Comparison of ENCODE assay signal across 15 cellular contexts in genomic region chr2:213766062-213766461, GRCh38.
DNase-seq lines count a peak whose midpoint lies in the region; ATAC-seq and TF ChIP-seq lines count a peak whose summit lies in the region.
"Had no signal": no experiment of that assay in that cellular context is flagged by ENCODE, and none has a peak within 500 bp of the region (broad histone marks: within the 10 kb centered on the region; RNA-seq: fewer than 3 reads in every experiment).

No MANE protein-coding gene starts in this region.

- ATAC-seq in activated CD4-positive, alpha-beta T cell treated with anti-CD3 and anti-CD28 coated beads for 36 hours: peak; percentile 12
- peak; percentile 33 for ATAC-seq in HG03196 (IDR thresholded peaks at IDR 0.05; ENCODE audit: unreplicated experiment)
- ATAC-seq: left lobe of liver had no signal

- no peaks in the 10 kb centered on the region for H3K27me3 Mint-ChIP-seq in activated CD4-positive, alpha-beta T cell treated with anti-CD3 and anti-CD28 coated beads for 36 hours
- H3K27me3 Mint-ChIP-seq: central memory CD8-positive, alpha-beta T cell had no signal

- no peaks in the 10 kb centered on the region for H3K9me3 Mint-ChIP-seq in activated CD4-positive, alpha-beta T cell treated with anti-CD3 and anti-CD28 coated beads for 36 hours (ENCODE audit: low read depth)
- H3K9me3 Mint-ChIP-seq: central memory CD8-positive, alpha-beta T cell had no signal

- no peak for TF ChIP-seq CTCF in smooth muscle cell (IDR thresholded peaks at IDR 0.05; ENCODE audit: borderline replicate concordance, insufficient read depth, poor library complexity, severe bottlenecking)

- CTCF ChIA-PET in activated CD4-positive, alpha-beta T cell treated with anti-CD3 and anti-CD28 coated beads for 36 hours (lab: Charles Lee): no interaction called here

- no peak for DNase-seq in activated CD4-positive, alpha-beta T cell treated with anti-CD3 and anti-CD28 coated beads for 36 hours
- no peak for DNase-seq in activated CD4-positive, alpha-beta T cell treated with anti-CD3 and anti-CD28 coated beads for 1 hour
- no peak for DNase-seq in GM23248
- no peak for DNase-seq in smooth muscle cell (lab: John Stamatoyannopoulos, UW; ENCODE audit: unreplicated experiment)
- no peak for DNase-seq in stimulated activated CD4-positive, alpha-beta T cell treated with anti-CD3 and anti-CD28 coated beads, Interleukin-4, amount 100 ng/mL, for 1 hour
- no peak for DNase-seq in germinal center (ENCODE audit: low spot score)
- DNase-seq in NCI-H446 (lab: John Stamatoyannopoulos, UW): no peak
- DNase-seq: 8988T; occipital lobe; PC-3; stimulated activated CD4-positive, alpha-beta T cell treated with anti-CD3 and anti-CD28 coated beads, Interleukin-4, amount 100 ng/mL, for 4 hours had no signal

- no peaks in the 10 kb centered on the region for H3F3A ChIP-seq in GM23248 (ENCODE audit: insufficient read depth)
- H3F3A ChIP-seq in smooth muscle cell (ENCODE audit: low read depth): peaks cover 10% of the 10 kb centered on the region

- H3K4me2 ChIP-seq in GM23248 (ENCODE audit: unreplicated experiment): peak overlapping the region; percentile 70
- peak overlapping the region; percentile 55 for H3K4me2 ChIP-seq in smooth muscle cell

- H3K36me3 ChIP-seq in GM23248 (ENCODE audit: low read depth): no peaks in the 10 kb centered on the region
- H3K36me3 ChIP-seq in smooth muscle cell (ENCODE audit: low read depth): no peaks in the 10 kb centered on the region
- H3K36me3 ChIP-seq: suprapubic skin had no signal

- peaks cover 2% of the 10 kb centered on the region for H3K4me1 Mint-ChIP-seq in activated CD4-positive, alpha-beta T cell treated with anti-CD3 and anti-CD28 coated beads for 36 hours
- H3K4me1 Mint-ChIP-seq: central memory CD8-positive, alpha-beta T cell had no signal

- no peaks in the 10 kb centered on the region for H3K9me2 ChIP-seq in GM23248 (ENCODE audit: insufficient read depth)

- in situ Hi-C loops in GM23248 (cut with MboI): no loop called here

- H3K27me3 ChIP-seq in GM23248 (replicated peaks; ENCODE audit: insufficient read depth) (no peaks in the 10 kb centered on the region), smooth muscle cell (ENCODE audit: low read depth) (peaks cover 23% of the 10 kb centered on the region)
- H3K27me3 ChIP-seq: suprapubic skin had no signal

- H3K9ac ChIP-seq in GM23248 (no peak overlapping the region; the same call in 1 of the 2 replicates), smooth muscle cell (ENCODE audit: low read depth) (no peak overlapping the region)

- H4K20me1 ChIP-seq in GM23248 (ENCODE audit: insufficient read depth) (no peaks in the 10 kb centered on the region), smooth muscle cell (ENCODE audit: low read depth) (no peaks in the 10 kb centered on the region)

- H3K36me3 Mint-ChIP-seq in activated CD4-positive, alpha-beta T cell treated with anti-CD3 and anti-CD28 coated beads for 36 hours (ENCODE audit: low read depth): no peaks in the 10 kb centered on the region

- no peaks in the 10 kb centered on the region for H3K79me2 ChIP-seq in GM23248 (ENCODE audit: insufficient read depth)
- no peaks in the 10 kb centered on the region for H3K79me2 ChIP-seq in smooth muscle cell (ENCODE audit: low read depth)

- H3K9me3 ChIP-seq in GM23248 (ENCODE audit: low read depth) (no peaks in the 10 kb centered on the region), smooth muscle cell (replicated peaks; ENCODE audit: low read depth) (no peaks in the 10 kb centered on the region)
- H3K9me3 ChIP-seq: suprapubic skin had no signal

- H3K27ac ChIP-seq in GM23248 (peak overlapping the region; percentile 4; the same call in 1 of the 2 replicates), smooth muscle cell (ENCODE audit: low read depth) (peak overlapping the region; percentile 45)
- H3K27ac ChIP-seq: suprapubic skin had no signal

- POLR2A ChIA-PET in activated CD4-positive, alpha-beta T cell treated with anti-CD3 and anti-CD28 coated beads for 36 hours (lab: Charles Lee): no interaction called here

- WGBS in GM23248 (ENCODE audit: low coverage in 1 of 2, low lambda C conversion rate in 2 of 2, missing lambda C conversion rate in 2 of 2), 2 experiments: 81 to 92% methylated on average over 1 of the region's 1 CpG
- 97% methylated on average over 1 of the region's 1 CpG for WGBS in smooth muscle cell (ENCODE audit: low lambda C conversion rate)

- H3K27ac Mint-ChIP-seq in activated CD4-positive, alpha-beta T cell treated with anti-CD3 and anti-CD28 coated beads for 36 hours: no peak overlapping the region

- H3K4me3 ChIP-seq in GM23248: peak overlapping the region; percentile 46
- peak overlapping the region; percentile 15 for H3K4me3 ChIP-seq in smooth muscle cell
- H3K4me3 ChIP-seq: suprapubic skin had no signal

- H2AFZ ChIP-seq in GM23248 (peak overlapping the region; percentile 68), smooth muscle cell (ENCODE audit: low read depth) (no peak overlapping the region)

- peaks cover 12% of the 10 kb centered on the region for H3K4me1 ChIP-seq in GM23248 (ENCODE audit: insufficient read depth)
- H3K4me1 ChIP-seq in smooth muscle cell (ENCODE audit: low read depth): peaks cover 4% of the 10 kb centered on the region
- H3K4me1 ChIP-seq: suprapubic skin had no signal

- H3K4me3 Mint-ChIP-seq in activated CD4-positive, alpha-beta T cell treated with anti-CD3 and anti-CD28 coated beads for 36 hours: no peak overlapping the region
- H3K4me3 Mint-ChIP-seq: central memory CD8-positive, alpha-beta T cell had no signal

- intact Hi-C loops in activated CD4-positive, alpha-beta T cell treated with anti-CD3 and anti-CD28 coated beads for 36 hours (cut with DNase I, micrococcal nuclease): no loop called here
